In genomic region chr1:181972256-181972655, GRCh38 we compare ENCODE assay signal across 19 cellular contexts.
"Had no signal": no experiment of that assay in that cellular context is flagged by ENCODE, and none has a peak within 500 bp of the region (broad histone marks: within the 10 kb centered on the region; RNA-seq: fewer than 3 reads in every experiment).

No MANE protein-coding gene starts in this region.

- H3K36me3 ChIP-seq: left ventricle myocardium inferior, neutrophil, spleen, suprapubic skin, thoracic aorta, tibial artery, upper lobe of right lung had no signal

- H3K27me3 ChIP-seq: neutrophil, tibial artery had no signal

- H3K9me3 ChIP-seq: neutrophil, suprapubic skin, upper lobe of right lung had no signal

- H3K9ac ChIP-seq: parathyroid adenoma had no signal

- H3K4me1 ChIP-seq: left ventricle myocardium inferior, parathyroid adenoma, spleen, suprapubic skin, tibial artery, upper lobe of right lung had no signal

- H3K4me3 ChIP-seq: left ventricle myocardium inferior, lung, skin epidermis, spleen, suprapubic skin, thoracic aorta, tibial artery, upper lobe of right lung had no signal

- DNase-seq: hippocampal formation; islet precursor cell; left ventricle myocardium inferior; naive thymus-derived CD8-positive, alpha-beta T cell; occipital lobe; retina; right cardiac atrium; spleen; stimulated activated CD4-positive, alpha-beta T cell treated with anti-CD3 and anti-CD28 coated beads, Interleukin-4, amount 100 ng/mL, for 24 hours; stimulated activated naive CD4-positive, alpha-beta T cell; tibial artery; trophoblast cell; upper lobe of right lung had no signal

- H3K79me2 ChIP-seq: parathyroid adenoma had no signal

- H3K27ac ChIP-seq: left ventricle myocardium inferior, neutrophil, parathyroid adenoma, skin epidermis, spleen, suprapubic skin, thoracic aorta, tibial artery, upper lobe of right lung had no signal

- H2AFZ ChIP-seq: parathyroid adenoma had no signal
